Comparison of ENCODE assay signal across 1 cellular context in the genomic region with DNA sequence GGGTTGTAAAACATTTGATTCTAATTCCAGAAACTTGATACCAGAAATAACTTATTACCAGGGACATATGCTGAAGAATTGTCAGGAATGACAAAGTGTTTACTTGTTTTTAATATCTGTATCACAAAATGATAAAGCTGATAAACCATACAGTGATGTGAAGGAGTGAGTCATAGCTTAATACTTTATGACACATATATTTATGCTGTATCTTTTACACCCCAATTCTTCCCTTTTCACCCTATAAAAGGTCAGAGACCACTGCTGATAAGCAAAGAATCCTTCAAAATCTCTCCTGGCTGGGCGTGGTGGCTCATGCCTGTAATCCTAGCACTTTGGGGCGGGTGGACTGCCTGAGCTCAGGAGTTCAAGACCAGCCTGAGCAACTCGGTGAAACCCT.
TF ChIP-seq lines count a peak whose summit lies in the region.

No MANE protein-coding gene starts in this region.

TF ChIP-seq in IMR-90, 13 proteins besides CTCF, POLR2A, EP300 and RAD21 (continued from another document):
- TF ChIP-seq ELK1 (IDR thresholded peaks at IDR 0.05; ENCODE audit: borderline replicate concordance, low read depth, low read length) (no peak), BHLHE40 (IDR thresholded peaks at IDR 0.05; ENCODE audit: low read depth, low read length) (no peak)
